ENCODE assay signal across 1 cellular context in the genomic region with DNA sequence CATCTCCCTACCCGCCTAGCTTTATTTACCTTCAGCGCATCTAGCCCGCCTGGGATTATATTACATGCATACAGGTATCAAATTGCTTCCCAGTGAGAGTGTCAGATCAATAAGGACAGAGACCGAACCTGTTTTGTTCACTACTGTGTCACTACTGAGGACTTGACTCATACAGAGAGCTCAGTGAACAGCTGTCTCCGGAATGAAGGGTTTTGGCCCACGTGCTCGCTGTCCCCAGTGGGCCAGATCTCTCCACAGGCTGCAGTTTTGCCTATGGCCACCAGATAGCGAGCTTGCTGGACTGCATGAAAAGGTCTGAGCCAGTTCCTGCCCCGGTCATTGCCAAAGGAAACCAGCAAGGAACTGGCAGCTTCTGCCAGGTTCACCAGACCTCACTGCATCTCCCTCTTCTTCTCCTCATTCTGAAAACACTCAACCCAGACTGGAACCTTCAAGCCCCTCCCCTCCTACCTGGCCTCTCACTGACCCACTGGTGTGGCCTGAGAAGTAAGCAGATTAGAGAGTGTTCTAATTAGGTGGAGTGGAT.
A peak's percentile ranks its signal among the peaks of the same experiment; 100 is the strongest.
TF ChIP-seq lines count a peak whose summit lies in the region.

No MANE protein-coding gene starts in this region.

TF ChIP-seq in GM12878, 131 proteins besides CTCF, POLR2A, EP300 and RAD21 (continued from another document and continues in another):
- TF ChIP-seq, protein P1, sequence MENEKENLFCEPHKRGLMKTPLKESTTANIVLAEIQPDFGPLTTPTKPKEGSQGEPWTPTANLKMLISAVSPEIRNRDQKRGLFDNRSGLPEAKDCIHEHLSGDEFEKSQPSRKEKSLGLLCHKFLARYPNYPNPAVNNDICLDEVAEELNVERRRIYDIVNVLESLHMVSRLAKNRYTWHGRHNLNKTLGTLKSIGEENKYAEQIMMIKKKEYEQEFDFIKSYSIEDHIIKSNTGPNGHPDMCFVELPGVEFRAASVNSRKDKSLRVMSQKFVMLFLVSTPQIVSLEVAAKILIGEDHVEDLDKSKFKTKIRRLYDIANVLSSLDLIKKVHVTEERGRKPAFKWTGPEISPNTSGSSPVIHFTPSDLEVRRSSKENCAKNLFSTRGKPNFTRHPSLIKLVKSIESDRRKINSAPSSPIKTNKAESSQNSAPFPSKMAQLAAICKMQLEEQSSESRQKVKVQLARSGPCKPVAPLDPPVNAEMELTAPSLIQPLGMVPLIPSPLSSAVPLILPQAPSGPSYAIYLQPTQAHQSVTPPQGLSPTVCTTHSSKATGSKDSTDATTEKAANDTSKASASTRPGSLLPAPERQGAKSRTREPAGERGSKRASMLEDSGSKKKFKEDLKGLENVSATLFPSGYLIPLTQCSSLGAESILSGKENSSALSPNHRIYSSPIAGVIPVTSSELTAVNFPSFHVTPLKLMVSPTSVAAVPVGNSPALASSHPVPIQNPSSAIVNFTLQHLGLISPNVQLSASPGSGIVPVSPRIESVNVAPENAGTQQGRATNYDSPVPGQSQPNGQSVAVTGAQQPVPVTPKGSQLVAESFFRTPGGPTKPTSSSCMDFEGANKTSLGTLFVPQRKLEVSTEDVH (IDR thresholded peaks at IDR 0.05; ENCODE audit: low read depth, partially characterized antibody), result no peak
- TF ChIP-seq, protein P2, sequence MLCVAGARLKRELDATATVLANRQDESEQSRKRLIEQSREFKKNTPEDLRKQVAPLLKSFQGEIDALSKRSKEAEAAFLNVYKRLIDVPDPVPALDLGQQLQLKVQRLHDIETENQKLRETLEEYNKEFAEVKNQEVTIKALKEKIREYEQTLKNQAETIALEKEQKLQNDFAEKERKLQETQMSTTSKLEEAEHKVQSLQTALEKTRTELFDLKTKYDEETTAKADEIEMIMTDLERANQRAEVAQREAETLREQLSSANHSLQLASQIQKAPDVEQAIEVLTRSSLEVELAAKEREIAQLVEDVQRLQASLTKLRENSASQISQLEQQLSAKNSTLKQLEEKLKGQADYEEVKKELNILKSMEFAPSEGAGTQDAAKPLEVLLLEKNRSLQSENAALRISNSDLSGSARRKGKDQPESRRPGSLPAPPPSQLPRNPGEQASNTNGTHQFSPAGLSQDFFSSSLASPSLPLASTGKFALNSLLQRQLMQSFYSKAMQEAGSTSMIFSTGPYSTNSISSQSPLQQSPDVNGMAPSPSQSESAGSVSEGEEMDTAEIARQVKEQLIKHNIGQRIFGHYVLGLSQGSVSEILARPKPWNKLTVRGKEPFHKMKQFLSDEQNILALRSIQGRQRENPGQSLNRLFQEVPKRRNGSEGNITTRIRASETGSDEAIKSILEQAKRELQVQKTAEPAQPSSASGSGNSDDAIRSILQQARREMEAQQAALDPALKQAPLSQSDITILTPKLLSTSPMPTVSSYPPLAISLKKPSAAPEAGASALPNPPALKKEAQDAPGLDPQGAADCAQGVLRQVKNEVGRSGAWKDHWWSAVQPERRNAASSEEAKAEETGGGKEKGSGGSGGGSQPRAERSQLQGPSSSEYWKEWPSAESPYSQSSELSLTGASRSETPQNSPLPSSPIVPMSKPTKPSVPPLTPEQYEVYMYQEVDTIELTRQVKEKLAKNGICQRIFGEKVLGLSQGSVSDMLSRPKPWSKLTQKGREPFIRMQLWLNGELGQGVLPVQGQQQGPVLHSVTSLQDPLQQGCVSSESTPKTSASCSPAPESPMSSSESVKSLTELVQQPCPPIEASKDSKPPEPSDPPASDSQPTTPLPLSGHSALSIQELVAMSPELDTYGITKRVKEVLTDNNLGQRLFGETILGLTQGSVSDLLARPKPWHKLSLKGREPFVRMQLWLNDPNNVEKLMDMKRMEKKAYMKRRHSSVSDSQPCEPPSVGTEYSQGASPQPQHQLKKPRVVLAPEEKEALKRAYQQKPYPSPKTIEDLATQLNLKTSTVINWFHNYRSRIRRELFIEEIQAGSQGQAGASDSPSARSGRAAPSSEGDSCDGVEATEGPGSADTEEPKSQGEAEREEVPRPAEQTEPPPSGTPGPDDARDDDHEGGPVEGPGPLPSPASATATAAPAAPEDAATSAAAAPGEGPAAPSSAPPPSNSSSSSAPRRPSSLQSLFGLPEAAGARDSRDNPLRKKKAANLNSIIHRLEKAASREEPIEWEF (IDR thresholded peaks at IDR 0.05; ENCODE audit: insufficient replicate concordance, low read depth, low read length), result no peak
- TF ChIP-seq, protein P3, sequence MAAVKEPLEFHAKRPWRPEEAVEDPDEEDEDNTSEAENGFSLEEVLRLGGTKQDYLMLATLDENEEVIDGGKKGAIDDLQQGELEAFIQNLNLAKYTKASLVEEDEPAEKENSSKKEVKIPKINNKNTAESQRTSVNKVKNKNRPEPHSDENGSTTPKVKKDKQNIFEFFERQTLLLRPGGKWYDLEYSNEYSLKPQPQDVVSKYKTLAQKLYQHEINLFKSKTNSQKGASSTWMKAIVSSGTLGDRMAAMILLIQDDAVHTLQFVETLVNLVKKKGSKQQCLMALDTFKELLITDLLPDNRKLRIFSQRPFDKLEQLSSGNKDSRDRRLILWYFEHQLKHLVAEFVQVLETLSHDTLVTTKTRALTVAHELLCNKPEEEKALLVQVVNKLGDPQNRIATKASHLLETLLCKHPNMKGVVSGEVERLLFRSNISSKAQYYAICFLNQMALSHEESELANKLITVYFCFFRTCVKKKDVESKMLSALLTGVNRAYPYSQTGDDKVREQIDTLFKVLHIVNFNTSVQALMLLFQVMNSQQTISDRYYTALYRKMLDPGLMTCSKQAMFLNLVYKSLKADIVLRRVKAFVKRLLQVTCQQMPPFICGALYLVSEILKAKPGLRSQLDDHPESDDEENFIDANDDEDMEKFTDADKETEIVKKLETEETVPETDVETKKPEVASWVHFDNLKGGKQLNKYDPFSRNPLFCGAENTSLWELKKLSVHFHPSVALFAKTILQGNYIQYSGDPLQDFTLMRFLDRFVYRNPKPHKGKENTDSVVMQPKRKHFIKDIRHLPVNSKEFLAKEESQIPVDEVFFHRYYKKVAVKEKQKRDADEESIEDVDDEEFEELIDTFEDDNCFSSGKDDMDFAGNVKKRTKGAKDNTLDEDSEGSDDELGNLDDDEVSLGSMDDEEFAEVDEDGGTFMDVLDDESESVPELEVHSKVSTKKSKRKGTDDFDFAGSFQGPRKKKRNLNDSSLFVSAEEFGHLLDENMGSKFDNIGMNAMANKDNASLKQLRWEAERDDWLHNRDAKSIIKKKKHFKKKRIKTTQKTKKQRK (IDR thresholded peaks at IDR 0.05; ENCODE audit: low read depth, low read length), result no peak
- TF ChIP-seq YBX1 (IDR thresholded peaks at IDR 0.05) (no peak), MXI1 (IDR thresholded peaks at IDR 0.05; ENCODE audit: low read depth, low read length) (no peak), SMAD5 (IDR thresholded peaks at IDR 0.05; ENCODE audit: low read depth) (no peak), ETV6 (conservative IDR thresholded peaks at IDR 0.05 in 1 of 2, IDR thresholded peaks at IDR 0.05 in 1 of 2; ENCODE audit: borderline replicate concordance in 1 of 2, low read depth in 1 of 2) (peak in 1 of 2 experiments; percentile 84; a peak in 2 of 4 replicates), RCOR1 (conservative IDR thresholded peaks at IDR 0.05; ENCODE audit: low read depth, low read length) (no peak), NFYA (IDR thresholded peaks at IDR 0.05; ENCODE audit: borderline replicate concordance, low read depth, low read length) (no peak), IKZF2 (IDR thresholded peaks at IDR 0.05) (0 out of 4 replicates have a peak, but pooled peaks of 1 of the 2 experiments have one; percentile 18), PAX5 (IDR thresholded peaks at IDR 0.05; ENCODE audit: borderline replicate concordance, low read depth, low read length) (0 out of 2 replicates have a peak, but pooled peaks have one; percentile 26), SMARCA5 (IDR thresholded peaks at IDR 0.05) (no peak; the same call in 1 of the 2 replicates), CBX5 (IDR thresholded peaks at IDR 0.05; ENCODE audit: low read depth) (no peak), SMC3 (IDR thresholded peaks at IDR 0.05; ENCODE audit: borderline replicate concordance, low read length) (peak; percentile 63; the same call in 1 of the 2 replicates), CEBPB (IDR thresholded peaks at IDR 0.05; ENCODE audit: borderline replicate concordance in 1 of 2, low read depth in 2 of 2, low read length in 2 of 2) (no peak), RB1 (IDR thresholded peaks at IDR 0.05; ENCODE audit: borderline replicate concordance) (no peak), BRCA1 (IDR thresholded peaks at IDR 0.05; ENCODE audit: low read depth, low read length) (no peak)
- TF ChIP-seq, protein P4, sequence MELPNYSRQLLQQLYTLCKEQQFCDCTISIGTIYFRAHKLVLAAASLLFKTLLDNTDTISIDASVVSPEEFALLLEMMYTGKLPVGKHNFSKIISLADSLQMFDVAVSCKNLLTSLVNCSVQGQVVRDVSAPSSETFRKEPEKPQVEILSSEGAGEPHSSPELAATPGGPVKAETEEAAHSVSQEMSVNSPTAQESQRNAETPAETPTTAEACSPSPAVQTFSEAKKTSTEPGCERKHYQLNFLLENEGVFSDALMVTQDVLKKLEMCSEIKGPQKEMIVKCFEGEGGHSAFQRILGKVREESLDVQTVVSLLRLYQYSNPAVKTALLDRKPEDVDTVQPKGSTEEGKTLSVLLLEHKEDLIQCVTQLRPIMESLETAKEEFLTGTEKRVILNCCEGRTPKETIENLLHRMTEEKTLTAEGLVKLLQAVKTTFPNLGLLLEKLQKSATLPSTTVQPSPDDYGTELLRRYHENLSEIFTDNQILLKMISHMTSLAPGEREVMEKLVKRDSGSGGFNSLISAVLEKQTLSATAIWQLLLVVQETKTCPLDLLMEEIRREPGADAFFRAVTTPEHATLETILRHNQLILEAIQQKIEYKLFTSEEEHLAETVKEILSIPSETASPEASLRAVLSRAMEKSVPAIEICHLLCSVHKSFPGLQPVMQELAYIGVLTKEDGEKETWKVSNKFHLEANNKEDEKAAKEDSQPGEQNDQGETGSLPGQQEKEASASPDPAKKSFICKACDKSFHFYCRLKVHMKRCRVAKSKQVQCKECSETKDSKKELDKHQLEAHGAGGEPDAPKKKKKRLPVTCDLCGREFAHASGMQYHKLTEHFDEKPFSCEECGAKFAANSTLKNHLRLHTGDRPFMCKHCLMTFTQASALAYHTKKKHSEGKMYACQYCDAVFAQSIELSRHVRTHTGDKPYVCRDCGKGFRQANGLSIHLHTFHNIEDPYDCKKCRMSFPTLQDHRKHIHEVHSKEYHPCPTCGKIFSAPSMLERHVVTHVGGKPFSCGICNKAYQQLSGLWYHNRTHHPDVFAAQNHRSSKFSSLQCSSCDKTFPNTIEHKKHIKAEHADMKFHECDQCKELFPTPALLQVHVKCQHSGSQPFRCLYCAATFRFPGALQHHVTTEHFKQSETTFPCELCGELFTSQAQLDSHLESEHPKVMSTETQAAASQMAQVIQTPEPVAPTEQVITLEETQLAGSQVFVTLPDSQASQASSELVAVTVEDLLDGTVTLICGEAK (IDR thresholded peaks at IDR 0.05; ENCODE audit: borderline replicate concordance), result no peak
- TF ChIP-seq, protein P5, sequence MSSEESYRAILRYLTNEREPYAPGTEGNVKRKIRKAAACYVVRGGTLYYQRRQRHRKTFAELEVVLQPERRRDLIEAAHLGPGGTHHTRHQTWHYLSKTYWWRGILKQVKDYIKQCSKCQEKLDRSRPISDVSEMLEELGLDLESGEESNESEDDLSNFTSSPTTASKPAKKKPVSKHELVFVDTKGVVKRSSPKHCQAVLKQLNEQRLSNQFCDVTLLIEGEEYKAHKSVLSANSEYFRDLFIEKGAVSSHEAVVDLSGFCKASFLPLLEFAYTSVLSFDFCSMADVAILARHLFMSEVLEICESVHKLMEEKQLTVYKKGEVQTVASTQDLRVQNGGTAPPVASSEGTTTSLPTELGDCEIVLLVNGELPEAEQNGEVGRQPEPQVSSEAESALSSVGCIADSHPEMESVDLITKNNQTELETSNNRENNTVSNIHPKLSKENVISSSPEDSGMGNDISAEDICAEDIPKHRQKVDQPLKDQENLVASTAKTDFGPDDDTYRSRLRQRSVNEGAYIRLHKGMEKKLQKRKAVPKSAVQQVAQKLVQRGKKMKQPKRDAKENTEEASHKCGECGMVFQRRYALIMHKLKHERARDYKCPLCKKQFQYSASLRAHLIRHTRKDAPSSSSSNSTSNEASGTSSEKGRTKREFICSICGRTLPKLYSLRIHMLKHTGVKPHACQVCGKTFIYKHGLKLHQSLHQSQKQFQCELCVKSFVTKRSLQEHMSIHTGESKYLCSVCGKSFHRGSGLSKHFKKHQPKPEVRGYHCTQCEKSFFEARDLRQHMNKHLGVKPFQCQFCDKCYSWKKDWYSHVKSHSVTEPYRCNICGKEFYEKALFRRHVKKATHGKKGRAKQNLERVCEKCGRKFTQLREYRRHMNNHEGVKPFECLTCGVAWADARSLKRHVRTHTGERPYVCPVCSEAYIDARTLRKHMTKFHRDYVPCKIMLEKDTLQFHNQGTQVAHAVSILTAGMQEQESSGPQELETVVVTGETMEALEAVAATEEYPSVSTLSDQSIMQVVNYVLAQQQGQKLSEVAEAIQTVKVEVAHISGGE (CRISPR knock-in tag; IDR thresholded peaks at IDR 0.05), result no peak
- TF ChIP-seq, protein P6, sequence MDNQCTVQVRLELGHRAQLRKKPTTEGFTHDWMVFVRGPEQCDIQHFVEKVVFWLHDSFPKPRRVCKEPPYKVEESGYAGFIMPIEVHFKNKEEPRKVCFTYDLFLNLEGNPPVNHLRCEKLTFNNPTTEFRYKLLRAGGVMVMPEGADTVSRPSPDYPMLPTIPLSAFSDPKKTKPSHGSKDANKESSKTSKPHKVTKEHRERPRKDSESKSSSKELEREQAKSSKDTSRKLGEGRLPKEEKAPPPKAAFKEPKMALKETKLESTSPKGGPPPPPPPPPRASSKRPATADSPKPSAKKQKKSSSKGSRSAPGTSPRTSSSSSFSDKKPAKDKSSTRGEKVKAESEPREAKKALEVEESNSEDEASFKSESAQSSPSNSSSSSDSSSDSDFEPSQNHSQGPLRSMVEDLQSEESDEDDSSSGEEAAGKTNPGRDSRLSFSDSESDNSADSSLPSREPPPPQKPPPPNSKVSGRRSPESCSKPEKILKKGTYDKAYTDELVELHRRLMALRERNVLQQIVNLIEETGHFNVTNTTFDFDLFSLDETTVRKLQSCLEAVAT (IDR thresholded peaks at IDR 0.05), result no peak
- TF ChIP-seq, protein P7, sequence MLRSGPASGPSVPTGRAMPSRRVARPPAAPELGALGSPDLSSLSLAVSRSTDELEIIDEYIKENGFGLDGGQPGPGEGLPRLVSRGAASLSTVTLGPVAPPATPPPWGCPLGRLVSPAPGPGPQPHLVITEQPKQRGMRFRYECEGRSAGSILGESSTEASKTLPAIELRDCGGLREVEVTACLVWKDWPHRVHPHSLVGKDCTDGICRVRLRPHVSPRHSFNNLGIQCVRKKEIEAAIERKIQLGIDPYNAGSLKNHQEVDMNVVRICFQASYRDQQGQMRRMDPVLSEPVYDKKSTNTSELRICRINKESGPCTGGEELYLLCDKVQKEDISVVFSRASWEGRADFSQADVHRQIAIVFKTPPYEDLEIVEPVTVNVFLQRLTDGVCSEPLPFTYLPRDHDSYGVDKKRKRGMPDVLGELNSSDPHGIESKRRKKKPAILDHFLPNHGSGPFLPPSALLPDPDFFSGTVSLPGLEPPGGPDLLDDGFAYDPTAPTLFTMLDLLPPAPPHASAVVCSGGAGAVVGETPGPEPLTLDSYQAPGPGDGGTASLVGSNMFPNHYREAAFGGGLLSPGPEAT (IDR thresholded peaks at IDR 0.05; ENCODE audit: low read depth), result no peak
- TF ChIP-seq, protein P8, sequence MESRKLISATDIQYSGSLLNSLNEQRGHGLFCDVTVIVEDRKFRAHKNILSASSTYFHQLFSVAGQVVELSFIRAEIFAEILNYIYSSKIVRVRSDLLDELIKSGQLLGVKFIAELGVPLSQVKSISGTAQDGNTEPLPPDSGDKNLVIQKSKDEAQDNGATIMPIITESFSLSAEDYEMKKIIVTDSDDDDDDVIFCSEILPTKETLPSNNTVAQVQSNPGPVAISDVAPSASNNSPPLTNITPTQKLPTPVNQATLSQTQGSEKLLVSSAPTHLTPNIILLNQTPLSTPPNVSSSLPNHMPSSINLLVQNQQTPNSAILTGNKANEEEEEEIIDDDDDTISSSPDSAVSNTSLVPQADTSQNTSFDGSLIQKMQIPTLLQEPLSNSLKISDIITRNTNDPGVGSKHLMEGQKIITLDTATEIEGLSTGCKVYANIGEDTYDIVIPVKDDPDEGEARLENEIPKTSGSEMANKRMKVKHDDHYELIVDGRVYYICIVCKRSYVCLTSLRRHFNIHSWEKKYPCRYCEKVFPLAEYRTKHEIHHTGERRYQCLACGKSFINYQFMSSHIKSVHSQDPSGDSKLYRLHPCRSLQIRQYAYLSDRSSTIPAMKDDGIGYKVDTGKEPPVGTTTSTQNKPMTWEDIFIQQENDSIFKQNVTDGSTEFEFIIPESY (IDR thresholded peaks at IDR 0.05), result no peak
